ENCODE assay signal across 14 cellular contexts in the genomic region with DNA sequence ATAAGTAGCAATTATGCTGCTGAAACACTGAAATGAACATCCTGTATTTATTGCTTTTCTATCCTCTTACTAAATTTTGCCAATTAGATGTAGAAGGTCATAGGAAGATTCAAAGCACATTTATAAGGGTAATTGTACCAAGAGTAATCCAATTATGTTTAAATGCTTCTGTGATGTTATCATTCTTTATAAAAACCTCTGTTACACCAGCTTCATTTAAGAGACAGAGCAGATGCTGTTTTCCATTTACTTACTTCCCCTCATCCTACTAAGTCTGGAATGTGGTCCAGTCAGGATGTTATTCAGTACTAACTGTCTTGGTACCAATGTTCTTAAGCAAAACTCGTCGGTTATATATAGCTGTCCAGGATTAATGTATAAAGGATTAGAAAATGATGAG.
DNase-seq lines count a peak whose midpoint lies in the region; ATAC-seq and TF ChIP-seq lines count a peak whose summit lies in the region.
"Had no signal": no experiment of that assay in that cellular context is flagged by ENCODE, and none has a peak within 500 bp of the region (broad histone marks: within the 10 kb centered on the region; RNA-seq: fewer than 3 reads in every experiment).

No MANE protein-coding gene starts in this region.

- H2AFZ ChIP-seq in osteoblast (ENCODE audit: low read length): no peak overlapping the region

- no peak for TF ChIP-seq CTCF in osteoblast (IDR thresholded peaks at IDR 0.05; ENCODE audit: extremely low read depth, low read depth, low read length)

- no peaks in the 10 kb centered on the region for H3K79me2 ChIP-seq in osteoblast (ENCODE audit: insufficient read depth, low read length)

- no peaks in the 10 kb centered on the region for H4K20me1 ChIP-seq in osteoblast (ENCODE audit: insufficient read depth, low read length)
- H4K20me1 ChIP-seq: BLaER1 had no signal

- no peak overlapping the region for H3K4me3 ChIP-seq in osteoblast (ENCODE audit: insufficient read depth, low read length)
- H3K4me3 ChIP-seq: BLaER1 had no signal

- H3K27me3 ChIP-seq in osteoblast (ENCODE audit: insufficient read depth, low read length): no peaks in the 10 kb centered on the region
- H3K27me3 ChIP-seq: BLaER1 had no signal

- H3K4me1 ChIP-seq in osteoblast (ENCODE audit: insufficient read depth, low read length): no peaks in the 10 kb centered on the region
- H3K4me1 ChIP-seq: BLaER1 had no signal

- H3K36me3 ChIP-seq in osteoblast (ENCODE audit: insufficient read depth, low read length): no peaks in the 10 kb centered on the region
- H3K36me3 ChIP-seq: BLaER1 had no signal

- DNase-seq in NCI-H82 treated with DMSO at 0.1 percent for 48 hours (lab: John Stamatoyannopoulos, UW; ENCODE audit: unreplicated experiment): peak; percentile 29
- peak; percentile 6 for DNase-seq in amniotic epithelial cell (ENCODE audit: low read depth)
- DNase-seq in osteoblast (ENCODE audit: insufficient read length, low spot score, missing footprints): peak; percentile 10
- DNase-seq in globus pallidus (ENCODE audit: low spot score): no peak
- DNase-seq: AML-193; CD4-positive, alpha-beta memory T cell; DMS79 treated with DMSO at 0.1 percent for 48 hours; GF-D8; H9 had no signal

- ATAC-seq in HG03442 (IDR thresholded peaks at IDR 0.05; ENCODE audit: unreplicated experiment) (no peak), HG02981 (IDR thresholded peaks at IDR 0.05; ENCODE audit: unreplicated experiment) (no peak), HG02588 (IDR thresholded peaks at IDR 0.05; ENCODE audit: unreplicated experiment) (no peak)

- H3K4me2 ChIP-seq in osteoblast (ENCODE audit: insufficient read depth, low read length): no peak overlapping the region
- H3K4me2 ChIP-seq: BLaER1 had no signal

- H3K9me3 ChIP-seq in osteoblast (ENCODE audit: low read depth, low read length): no peaks in the 10 kb centered on the region
- H3K9me3 ChIP-seq: BLaER1 had no signal

- H3K27ac ChIP-seq in osteoblast (ENCODE audit: low read depth, low read length): no peak overlapping the region
- H3K27ac ChIP-seq: BLaER1, HL-60 had no signal
